Comparison of ENCODE assay signal across 19 cellular contexts in genomic region chr3:58358808-58359207, GRCh38. TPM values are rescaled to one million over a fixed set of nuclear protein-coding genes. Genes with fewer than 3 reads are reported as not detected.
A peak's percentile ranks its signal among the peaks of the same experiment; 100 is the strongest.
DNase-seq lines count a peak whose midpoint lies in the region; ATAC-seq and TF ChIP-seq lines count a peak whose summit lies in the region.
"Had no signal": no experiment of that assay in that cellular context is flagged by ENCODE, and none has a peak within 500 bp of the region (broad histone marks: within the 10 kb centered on the region; RNA-seq: fewer than 3 reads in every experiment).

No MANE protein-coding gene starts in this region.

- H3K27ac ChIP-seq in neutrophil (peak overlapping the region; percentile 5), transverse colon (peak overlapping the region in 3 of 4 donors; percentile 56 to 70 (median 66))
- H3K27ac ChIP-seq: HL-60 had no signal

- peaks cover 30 to 35% of the 10 kb centered on the region in 2 experiments for H3K4me1 ChIP-seq in neutrophil (ENCODE audit: control insufficient read depth in 1 of 2, insufficient read depth in 1 of 2, low read depth in 1 of 2, low read length in 1 of 2)
- H3K4me1 ChIP-seq in transverse colon: peaks cover 0 to 25% (median 13%) of the 10 kb centered on the region in 4 donors

- TF ChIP-seq EP300 in transverse colon (IDR thresholded peaks at IDR 0.05; ENCODE audit: low read depth): no peak

- H3K36me3 Mint-ChIP-seq in stimulated activated naive CD8-positive, alpha-beta T cell treated with anti-CD3 and anti-CD28 coated beads, Interleukin-15, Interleukin-2, amounts not matched to agents 100 ng/mL and 50 ng/mL, for 24 hours (ENCODE audit: low read depth): peaks cover 4% of the 10 kb centered on the region
- H3K36me3 Mint-ChIP-seq in activated T-helper 17 cell treated with anti-CD3 and anti-CD28 coated beads, Interleukin-2, amount 50 U/mL, for 72 hours (ENCODE audit: low read depth): no peaks in the 10 kb centered on the region

- H3K9me3 Mint-ChIP-seq in stimulated activated naive CD8-positive, alpha-beta T cell treated with anti-CD3 and anti-CD28 coated beads, Interleukin-15, Interleukin-2, amounts not matched to agents 100 ng/mL and 50 ng/mL, for 24 hours: no peaks in the 10 kb centered on the region
- H3K9me3 Mint-ChIP-seq in activated T-helper 17 cell treated with anti-CD3 and anti-CD28 coated beads, Interleukin-2, amount 50 U/mL, for 72 hours: no peaks in the 10 kb centered on the region

- H3K4me1 Mint-ChIP-seq in stimulated activated naive CD8-positive, alpha-beta T cell treated with anti-CD3 and anti-CD28 coated beads, Interleukin-15, Interleukin-2, amounts not matched to agents 100 ng/mL and 50 ng/mL, for 24 hours (ENCODE audit: low read depth): peaks cover 60% of the 10 kb centered on the region
- H3K4me1 Mint-ChIP-seq in activated T-helper 17 cell treated with anti-CD3 and anti-CD28 coated beads, Interleukin-2, amount 50 U/mL, for 72 hours: peaks cover 9% of the 10 kb centered on the region

- no peak for DNase-seq in stimulated activated naive CD8-positive, alpha-beta T cell treated with anti-CD3 and anti-CD28 coated beads, Interleukin-15, Interleukin-2, amounts not matched to agents 100 U/mL and 50 U/mL, for 24 hours
- DNase-seq in transverse colon (no peak), HUDEP-2 (lab: John Stamatoyannopoulos, UW; ENCODE audit: unreplicated experiment in 76 of 76) (no peak), ureter (ENCODE audit: low spot score) (no peak)
- DNase-seq: KG1, NCI-H1092 treated with DMSO at 0.1 percent for 48 hours, NCI-H1436 treated with DMSO at 0.1 percent for 48 hours, NCI-H2029, NCI-H2227 treated with DMSO at 0.1 percent for 48 hours, NCI-H510A, NCI-H748 treated with DMSO at 0.1 percent for 48 hours, OCI-M1, SIG-M5, SK-N-SH had no signal

- H3K27ac Mint-ChIP-seq in stimulated activated naive CD8-positive, alpha-beta T cell treated with anti-CD3 and anti-CD28 coated beads, Interleukin-15, Interleukin-2, amounts not matched to agents 100 ng/mL and 50 ng/mL, for 24 hours: peak overlapping the region; percentile 92
- H3K27ac Mint-ChIP-seq in activated T-helper 17 cell treated with anti-CD3 and anti-CD28 coated beads, Interleukin-2, amount 50 U/mL, for 72 hours: peak overlapping the region; percentile 58

- no peaks in the 10 kb centered on the region for H3K36me3 ChIP-seq in neutrophil
- no peaks in the 10 kb centered on the region for H3K36me3 ChIP-seq in transverse colon

- ATAC-seq in stimulated activated naive CD8-positive, alpha-beta T cell treated with anti-CD3 and anti-CD28 coated beads, Interleukin-15, Interleukin-2, amounts not matched to agents 100 U/mL and 50 U/mL, for 24 hours: no peak
- ATAC-seq in activated T-helper 17 cell treated with anti-CD3 and anti-CD28 coated beads, Interleukin-2, amount 50 U/mL, for 72 hours (replicated peaks): no peak
- ATAC-seq in GM21423 (IDR thresholded peaks at IDR 0.05; ENCODE audit: unreplicated experiment): no peak

- H3K27me3 Mint-ChIP-seq in stimulated activated naive CD8-positive, alpha-beta T cell treated with anti-CD3 and anti-CD28 coated beads, Interleukin-15, Interleukin-2, amounts not matched to agents 100 ng/mL and 50 ng/mL, for 24 hours: no peaks in the 10 kb centered on the region
- H3K27me3 Mint-ChIP-seq in activated T-helper 17 cell treated with anti-CD3 and anti-CD28 coated beads, Interleukin-2, amount 50 U/mL, for 72 hours: no peaks in the 10 kb centered on the region

- H3K9me3 ChIP-seq in neutrophil (no peaks in the 10 kb centered on the region), transverse colon (no peaks in the 10 kb centered on the region)
- H3K9me3 ChIP-seq: SK-N-SH had no signal

- H3K4me3 ChIP-seq in neutrophil (ENCODE audit: low read depth in 1 of 2, low read length in 1 of 2) (no peak overlapping the region), transverse colon (no peak overlapping the region)

- no peak for TF ChIP-seq POLR2A in transverse colon (IDR thresholded peaks at IDR 0.05)

- no peaks in the 10 kb centered on the region for H3K27me3 ChIP-seq in neutrophil
- no peaks in the 10 kb centered on the region for H3K27me3 ChIP-seq in transverse colon

- TF ChIP-seq CTCF in neutrophil (IDR thresholded peaks at IDR 0.05): no peak
- TF ChIP-seq CTCF in transverse colon (IDR thresholded peaks at IDR 0.05): no peak

- intact Hi-C loops in transverse colon (cut with DNase I; ENCODE audit: low total_unique reads): no loop called here

- in situ Hi-C loops in transverse colon (cut with MboI; ENCODE audit: low pct_ligation_motif_present in 1 of 4, low pct_unique_long_range_greater_than_20kb in 1 of 4, low sequenced_read_pairs in 3 of 4): no loop called here

- 70 to 71% methylated on average over 3 to 4 of the region's 4 CpGs for WGBS in transverse colon (ENCODE audit: low coverage in 1 of 2), 2 donors

- no peak overlapping the region for H3K4me3 Mint-ChIP-seq in stimulated activated naive CD8-positive, alpha-beta T cell treated with anti-CD3 and anti-CD28 coated beads, Interleukin-15, Interleukin-2, amounts not matched to agents 100 ng/mL and 50 ng/mL, for 24 hours
- H3K4me3 Mint-ChIP-seq in activated T-helper 17 cell treated with anti-CD3 and anti-CD28 coated beads, Interleukin-2, amount 50 U/mL, for 72 hours: no peak overlapping the region

RNA-seq across cellular contexts. Expression of gene PXK, which starts 26.1 kb away (rescaled TPM):
- 10 to 100 TPM; 17.8 to 27.1 TPM for total RNA-seq in activated T-helper 17 cell treated with anti-CD3 and anti-CD28 coated beads, Interleukin-2, amount 50 U/mL, for 72 hours
- total RNA-seq in transverse colon (10 to 100 TPM in 3 of 4 donors, 1 to 10 TPM in 1; 7.6 to 29.5 (median 16.6) TPM), ureter (26.8 TPM)

RNA-seq across cellular contexts. Expression of gene HTD2, which starts 52.5 kb away (rescaled TPM):
- total RNA-seq in activated T-helper 17 cell treated with anti-CD3 and anti-CD28 coated beads, Interleukin-2, amount 50 U/mL, for 72 hours: 10 to 100 TPM; 10.0 to 15.1 TPM
- total RNA-seq in transverse colon (10 to 100 TPM in 3 of 4 donors, not detected in 1; 11.1 to 16.9 (median 16.7) TPM), ureter (7.4 TPM)

RNA-seq across cellular contexts. Expression of gene RPP14, which starts 52.8 kb away (rescaled TPM):
- total RNA-seq in activated T-helper 17 cell treated with anti-CD3 and anti-CD28 coated beads, Interleukin-2, amount 50 U/mL, for 72 hours: 10 to 100 TPM; 16.1 to 19.1 TPM
- total RNA-seq in transverse colon (10 to 100 TPM in 3 of 4 donors, 1 to 10 TPM in 1; 9.2 to 25.1 (median 18.8) TPM), ureter (17.0 TPM)
